8 cellular contexts compared by ENCODE assay signal in the genomic region with DNA sequence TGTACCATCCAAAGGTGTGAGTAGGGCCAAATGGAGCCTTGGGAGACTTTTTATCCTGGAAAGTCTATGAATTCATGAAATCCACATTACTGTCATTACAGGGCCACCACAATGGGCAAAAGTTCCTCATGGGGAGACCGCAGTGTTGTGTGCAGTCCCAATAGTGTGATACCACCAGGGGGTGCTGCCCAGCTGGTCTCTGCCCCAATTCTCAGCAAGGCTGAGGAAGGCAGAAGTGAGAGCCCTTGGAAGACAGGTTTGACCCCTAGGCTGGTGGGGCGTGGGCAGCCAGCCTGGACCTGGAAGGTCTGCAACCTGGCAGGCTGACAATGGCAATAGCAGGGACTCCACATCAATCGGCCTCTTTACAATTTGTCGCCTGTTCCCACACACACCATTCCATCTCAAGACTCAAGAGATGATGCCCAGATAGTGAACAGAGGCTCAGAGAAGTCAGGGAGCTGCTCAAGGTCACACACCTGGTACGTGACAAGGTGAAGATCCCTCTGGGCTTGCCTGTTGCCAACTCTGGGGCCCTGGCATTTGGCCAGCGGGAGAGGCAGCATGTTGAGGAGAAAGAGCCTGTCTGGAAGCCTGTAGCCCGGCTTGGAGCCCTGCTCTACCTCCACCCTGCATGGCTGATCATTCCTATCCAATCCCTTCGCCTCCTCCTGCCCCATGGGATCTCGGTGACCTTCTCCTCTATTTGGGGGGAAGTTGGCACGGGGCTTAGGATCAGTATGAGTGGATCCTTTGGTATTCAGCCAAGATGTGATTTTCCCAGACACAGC. TPM values are rescaled to one million over a fixed set of nuclear protein-coding genes. Genes with fewer than 3 reads are reported as not detected.
DNase-seq lines count a peak whose midpoint lies in the region; ATAC-seq and TF ChIP-seq lines count a peak whose summit lies in the region.

No MANE protein-coding gene starts in this region.

- TF ChIP-seq POLR2A in vagina (IDR thresholded peaks at IDR 0.05): no peak

- H3K9me3 Mint-ChIP-seq in CD4-positive, CD25-positive, alpha-beta regulatory T cell: peaks cover 0 to 2% (median 0%) of the 10 kb centered on the region in 7 donors
- H3K9me3 Mint-ChIP-seq in activated naive CD8-positive, alpha-beta T cell treated with anti-CD3 and anti-CD28 coated beads for 36 hours: no peaks in the 10 kb centered on the region

- peaks cover 0 to 19% (median 7%) of the 10 kb centered on the region in 4 donors for H3K4me1 Mint-ChIP-seq in CD4-positive, CD25-positive, alpha-beta regulatory T cell
- H3K4me1 Mint-ChIP-seq in activated naive CD8-positive, alpha-beta T cell treated with anti-CD3 and anti-CD28 coated beads for 36 hours: peaks cover 10% of the 10 kb centered on the region

- no peaks in the 10 kb centered on the region for H3K9me3 ChIP-seq in CD4-positive, CD25-positive, alpha-beta regulatory T cell (ENCODE audit: control insufficient read depth in 2 of 2, low read length in 2 of 2)
- H3K9me3 ChIP-seq in SJCRH30 (replicated peaks) (no peaks in the 10 kb centered on the region), vagina (no peaks in the 10 kb centered on the region)

- H3K27ac ChIP-seq in CD4-positive, CD25-positive, alpha-beta regulatory T cell (ENCODE audit: insufficient read depth, low read length, poor library complexity, severe bottlenecking): no peak overlapping the region
- H3K27ac ChIP-seq in SJCRH30 (no peak overlapping the region), vagina (peak overlapping the region; percentile 42)

- peaks cover 25% of the 10 kb centered on the region for H3K4me1 ChIP-seq in CD4-positive, CD25-positive, alpha-beta regulatory T cell (ENCODE audit: control insufficient read depth, insufficient read depth, low read length, poor library complexity, severe bottlenecking)
- H3K4me1 ChIP-seq in SJCRH30: peaks cover 28% of the 10 kb centered on the region
- H3K4me1 ChIP-seq in vagina: peaks cover 64% of the 10 kb centered on the region

- TF ChIP-seq CTCF in vagina (IDR thresholded peaks at IDR 0.05): peak; percentile 46 to 70 (median 52)

- peak in 2 of 3 donors; percentile 42 to 54 for DNase-seq in CD4-positive, CD25-positive, alpha-beta regulatory T cell
- DNase-seq in SJCRH30 (peak; percentile 78 to 87), Right ventricle myocardium inferior (ENCODE audit: missing footprints) (no peak), posterior cingulate gyrus (peak in 9 of 10 donors; percentile 57 to 97 (median 83)), vagina (ENCODE audit: extremely low spot score in 2 of 2) (no peak), mesenteric fat pad (ENCODE audit: low spot score) (no peak)
- peak; percentile 54 for DNase-seq in activated naive CD8-positive, alpha-beta T cell treated with anti-CD3 and anti-CD28 coated beads for 36 hours

- H3K27ac Mint-ChIP-seq in CD4-positive, CD25-positive, alpha-beta regulatory T cell: no peak overlapping the region
- no peak overlapping the region for H3K27ac Mint-ChIP-seq in activated naive CD8-positive, alpha-beta T cell treated with anti-CD3 and anti-CD28 coated beads for 36 hours

- H3K4me3 Mint-ChIP-seq in CD4-positive, CD25-positive, alpha-beta regulatory T cell: no peak overlapping the region
- H3K4me3 Mint-ChIP-seq in activated naive CD8-positive, alpha-beta T cell treated with anti-CD3 and anti-CD28 coated beads for 36 hours: no peak overlapping the region

- H3K27me3 ChIP-seq in CD4-positive, CD25-positive, alpha-beta regulatory T cell (ENCODE audit: control insufficient read depth, insufficient read depth, low read length): peaks cover 20% of the 10 kb centered on the region
- H3K27me3 ChIP-seq in SJCRH30 (no peaks in the 10 kb centered on the region), vagina (no peaks in the 10 kb centered on the region)

- ATAC-seq in CD4-positive, CD25-positive, alpha-beta regulatory T cell (ENCODE audit: low read depth in 2 of 2): peak; percentile 52 to 55
- ATAC-seq in HG02678 (IDR thresholded peaks at IDR 0.05; ENCODE audit: unreplicated experiment): peak; percentile 39
- peak; percentile 59 for ATAC-seq in Right ventricle myocardium inferior

- no peaks in the 10 kb centered on the region for H3K36me3 ChIP-seq in CD4-positive, CD25-positive, alpha-beta regulatory T cell (ENCODE audit: control insufficient read depth, insufficient read depth, low read length)
- H3K36me3 ChIP-seq in SJCRH30 (peaks cover 11% of the 10 kb centered on the region), vagina (no peaks in the 10 kb centered on the region)

- no peak overlapping the region for H3K4me3 ChIP-seq in CD4-positive, CD25-positive, alpha-beta regulatory T cell (ENCODE audit: low read depth, low read length)
- H3K4me3 ChIP-seq in SJCRH30: no peak overlapping the region
- H3K4me3 ChIP-seq in vagina: no peak overlapping the region

- intact Hi-C loops in Right ventricle myocardium inferior (cut with DNase I): loop anchor here (1.0 to 2.0 kb wide), 2 partner anchors 22 to 47 kb away; no protein-coding TSS in a partner anchor
- intact Hi-C loops in posterior cingulate gyrus (cut with DNase I): loop anchor here (1.0 to 2.0 kb wide), 2 partner anchors 22 to 48 kb away; no protein-coding TSS in a partner anchor
- intact Hi-C loops in vagina (cut with DNase I): loop anchor here (5.0 kb wide), 1 partner anchor 42 kb away; no protein-coding TSS in a partner anchor

- H3K27me3 Mint-ChIP-seq in CD4-positive, CD25-positive, alpha-beta regulatory T cell: peaks cover 77% of the 10 kb centered on the region
- peaks cover 75% of the 10 kb centered on the region for H3K27me3 Mint-ChIP-seq in activated naive CD8-positive, alpha-beta T cell treated with anti-CD3 and anti-CD28 coated beads for 36 hours

- H3K36me3 Mint-ChIP-seq in CD4-positive, CD25-positive, alpha-beta regulatory T cell: no peaks in the 10 kb centered on the region
- no peaks in the 10 kb centered on the region for H3K36me3 Mint-ChIP-seq in activated naive CD8-positive, alpha-beta T cell treated with anti-CD3 and anti-CD28 coated beads for 36 hours

RNA-seq across cellular contexts. Expression of gene ATOH8, which starts 3.1 kb away (rescaled TPM):
- total RNA-seq in CD4-positive, CD25-positive, alpha-beta regulatory T cell: not detected
- not detected for polyA plus RNA-seq in CD4-positive, CD25-positive, alpha-beta regulatory T cell
- 98.9 and 107 TPM in 2 replicates for total RNA-seq in SJCRH30 (2014; rRNA removed; shearing (Covaris generic))
- total RNA-seq in activated naive CD8-positive, alpha-beta T cell treated with anti-CD3 and anti-CD28 coated beads for 36 hours: not detected
- 29.1 TPM for total RNA-seq in Right ventricle myocardium inferior
- total RNA-seq in vagina: 66.5 TPM
- total RNA-seq in mesenteric fat pad: 69.4 TPM

RNA-seq across cellular contexts. Expression of gene GNLY, which starts 56.5 kb away (rescaled TPM):
- 2.4 TPM for total RNA-seq in CD4-positive, CD25-positive, alpha-beta regulatory T cell
- 10 to 100 TPM in 1 of 4 donors, 1 to 10 TPM in 3; 6.4 to 10.9 (median 9.2) TPM for polyA plus RNA-seq in CD4-positive, CD25-positive, alpha-beta regulatory T cell
- not detected in 2 replicates for total RNA-seq in SJCRH30 (2014; rRNA removed; shearing (Covaris generic))
- total RNA-seq in activated naive CD8-positive, alpha-beta T cell treated with anti-CD3 and anti-CD28 coated beads for 36 hours: 1 to 10 TPM; 1.5 to 2.1 TPM
- total RNA-seq in Right ventricle myocardium inferior (3.4 TPM), vagina (3.2 TPM), mesenteric fat pad (3.7 TPM)

Comparison
In these comparisons a context has a peak if more than half of its experiments do, and no peak if none do; other contexts are left out.
1. DNase-seq: peak in CD4-positive, CD25-positive, alpha-beta regulatory T cell (2 of 3), SJCRH30 (2 of 2), activated naive CD8-positive, alpha-beta T cell treated with anti-CD3 and anti-CD28 coated beads for 36 hours (single experiment) and posterior cingulate gyrus (9 of 10); none in Right ventricle myocardium inferior (single experiment), vagina (0 of 2) and mesenteric fat pad (single experiment).
2. RNA of gene ATOH8, which starts 3.1 kb away (total RNA-seq): 98.9 to 107 TPM in SJCRH30, 69.4 TPM in mesenteric fat pad (single experiment), 66.5 TPM in vagina (single experiment) and 29.1 TPM in Right ventricle myocardium inferior (single experiment); not detected in CD4-positive, CD25-positive, alpha-beta regulatory T cell (single experiment) and not detected in activated naive CD8-positive, alpha-beta T cell treated with anti-CD3 and anti-CD28 coated beads for 36 hours; every median in the first group is over 10 times any median in the second.
3. Peak in every context shown above with its lines, with median percentiles within 50 percentile points of each other: ATAC-seq.